14 cellular contexts compared by ENCODE assay signal in genomic region chr14:90439874-90440442, GRCh38. TPM values are rescaled to one million over a fixed set of nuclear protein-coding genes. Genes with fewer than 3 reads are reported as not detected.
DNase-seq lines count a peak whose midpoint lies in the region; TF ChIP-seq lines count a peak whose summit lies in the region.
"Had no signal": no experiment of that assay in that cellular context is flagged by ENCODE, and none has a peak within 500 bp of the region (broad histone marks: within the 10 kb centered on the region; RNA-seq: fewer than 3 reads in every experiment).

No MANE protein-coding gene starts in this region.

- DNase-seq in A673 (ENCODE audit: low spot score) (peak; percentile 62), G401 (ENCODE audit: low spot score) (peak; percentile 39), NT2/D1 (ENCODE audit: low read depth, low spot score) (peak; percentile 44), foreskin fibroblast (peak; percentile 13 to 30), RPMI8226 (no peak), erythroblast (lab: John Stamatoyannopoulos, UW) (no peak), NCI-H748 (lab: John Stamatoyannopoulos, UW; ENCODE audit: unreplicated experiment) (no peak)
- no peak for DNase-seq in activated naive CD4-positive, alpha-beta T cell (lab: John Stamatoyannopoulos, UW)
- DNase-seq: activated CD4-positive, CD25-positive, alpha-beta regulatory T cell; body of pancreas; midbrain; stomach had no signal

- BruUV-seq in A673 (replicated peaks; lab: Mats Ljungman, UMichigan): no TSS peak

- CTCF ChIA-PET in A673 (lab: Charles Lee): no interaction called here

- no peak for TF ChIP-seq POLR2A in erythroblast (IDR thresholded peaks at IDR 0.05; ENCODE audit: low read length)

- POLR2A ChIA-PET in A673 (lab: Charles Lee; ENCODE audit: low non-redundant PET): interaction anchor here (0.6 kb wide), 1 partner anchor 43 kb away, joined by 3 read pairs; the partner anchor contains the start of gene CALM1

- H3K36me3 ChIP-seq in A673 (ENCODE audit: insufficient read depth, low read length, poor library complexity, severe bottlenecking) (no peaks in the 10 kb centered on the region), NT2/D1 (ENCODE audit: insufficient read depth, insufficient read length, low read length) (no peaks in the 10 kb centered on the region)
- H3K36me3 ChIP-seq: stomach had no signal

- H3K27me3 ChIP-seq in A673 (replicated peaks; ENCODE audit: insufficient read depth, low read depth, low read length, poor library complexity) (no peaks in the 10 kb centered on the region), NT2/D1 (ENCODE audit: insufficient read depth, insufficient read length) (no peaks in the 10 kb centered on the region)
- H3K27me3 ChIP-seq: body of pancreas, stomach had no signal

- H3K27ac ChIP-seq in A673 (ENCODE audit: low read depth, low read length, poor library complexity, severe bottlenecking): peak overlapping the region; percentile 98
- H3K27ac ChIP-seq: body of pancreas, parathyroid adenoma, stomach had no signal

- no peak overlapping the region for H3K4me3 ChIP-seq in A673 (ENCODE audit: low read depth, low read length, poor library complexity, severe bottlenecking)
- no peak overlapping the region for H3K4me3 ChIP-seq in NT2/D1 (ENCODE audit: insufficient read length, low read depth)
- H3K4me3 ChIP-seq in foreskin fibroblast (ENCODE audit: low read depth in 1 of 2, low read length in 2 of 2): no peak overlapping the region
- H3K4me3 ChIP-seq: body of pancreas, GM12878, stomach had no signal

- intact Hi-C loops in A673 (cut with micrococcal nuclease; ENCODE audit: unreplicated experiment): no loop called here

- peaks cover 58% of the 10 kb centered on the region for H3K4me1 ChIP-seq in A673 (ENCODE audit: insufficient read depth, low read length, poor library complexity, severe bottlenecking)
- H3K4me1 ChIP-seq in NT2/D1 (ENCODE audit: insufficient read depth, insufficient read length): peaks cover 5% of the 10 kb centered on the region
- H3K4me1 ChIP-seq: stomach had no signal

- no peak overlapping the region for H3K9ac ChIP-seq in NT2/D1 (ENCODE audit: insufficient read length, low read depth)
- H3K9ac ChIP-seq: parathyroid adenoma had no signal

- H3K9me3 ChIP-seq in A673 (ENCODE audit: low read depth, low read length, poor library complexity, severe bottlenecking): no peaks in the 10 kb centered on the region
- H3K9me3 ChIP-seq in NT2/D1 (ENCODE audit: insufficient read depth, low read length): no peaks in the 10 kb centered on the region
- H3K9me3 ChIP-seq: body of pancreas, stomach had no signal

- in situ Hi-C loops in G401 (cut with HindIII; ENCODE audit: low sequenced_read_pairs): no loop called here

- TF ChIP-seq CTCF in A673 (conservative IDR thresholded peaks at IDR 0.05; ENCODE audit: low read depth, low read length) (no peak), foreskin fibroblast (IDR thresholded peaks at IDR 0.05; ENCODE audit: low read depth, low read length) (no peak)

RNA-seq across cellular contexts. Expression of gene CALM1, which starts 43.1 kb away (rescaled TPM):
- total RNA-seq in A673 (2021): 961 and 998 TPM in 2 replicates
- 159 and 239 TPM in 2 replicates for total RNA-seq in G401 (2014; rRNA removed; shearing (Covaris generic))

Comparison
In these comparisons a context has a peak if more than half of its experiments do, and no peak if none do; other contexts are left out.
1. DNase-seq: peak in A673 (single experiment), G401 (single experiment), NT2/D1 (single experiment) and foreskin fibroblast (2 of 2); none in activated naive CD4-positive, alpha-beta T cell (0 of 4), RPMI8226 (single experiment), erythroblast (0 of 2) and NCI-H748 (single experiment).